ENCODE assay signal across 8 cellular contexts in the genomic region with DNA sequence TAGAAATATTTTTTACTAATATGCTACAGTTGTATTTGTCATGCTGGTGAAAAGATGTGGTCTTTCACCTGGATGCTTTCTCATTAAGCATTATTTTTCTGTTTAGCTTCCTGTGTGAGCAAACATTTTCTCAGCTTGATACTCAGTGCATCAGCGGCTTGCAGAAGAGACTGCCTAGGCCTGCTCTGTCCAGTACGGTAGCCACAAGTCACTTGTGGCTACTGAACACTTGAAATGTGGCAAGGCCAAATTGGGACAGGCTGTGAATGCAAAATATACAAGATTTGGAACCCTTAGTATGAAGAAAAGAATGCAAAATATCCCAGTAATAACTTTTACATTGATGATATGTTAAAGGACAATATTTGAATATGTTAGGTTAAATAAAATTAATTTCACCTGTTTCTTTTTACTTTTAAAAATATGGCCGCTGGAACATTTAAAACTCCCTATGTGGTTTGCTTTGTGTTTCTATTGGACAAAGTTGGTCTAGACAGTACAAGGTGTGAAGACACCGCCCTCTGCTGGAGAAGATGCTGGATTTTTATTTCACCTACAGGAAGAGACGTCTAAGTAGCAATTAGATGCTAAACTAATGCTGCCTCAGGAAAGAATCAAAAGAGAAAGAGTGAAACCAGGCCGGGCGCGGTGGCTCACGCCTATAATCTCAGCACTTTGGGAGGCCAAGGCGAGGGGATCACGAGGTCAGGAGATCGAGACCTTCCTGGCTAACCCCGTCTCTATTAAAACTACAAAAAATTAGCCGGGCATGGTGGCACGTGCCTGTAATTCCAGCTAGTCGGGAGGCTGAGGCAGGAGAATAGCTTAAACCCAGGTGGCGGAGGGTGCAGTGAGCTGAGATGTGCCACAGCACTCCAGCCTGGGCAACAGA. TPM values are rescaled to one million over a fixed set of nuclear protein-coding genes. Genes with fewer than 3 reads are reported as not detected.
DNase-seq lines count a peak whose midpoint lies in the region; ATAC-seq and TF ChIP-seq lines count a peak whose summit lies in the region.

No MANE protein-coding gene starts in this region.

- H3K4me2 ChIP-seq in KMS-11 (peak overlapping the region; percentile 63), neural progenitor cell (no peak overlapping the region)

- in situ Hi-C loops in Panc1 (cut with HindIII; ENCODE audit: low pct_unique_long_range_greater_than_20kb, low sequenced_read_pairs), result no loop called here

- POLR2A ChIA-PET in Panc1 (lab: Charles Lee), result interaction anchor here (0.6 kb wide), 1 partner anchor 375 kb away, joined by 5 read pairs; no protein-coding TSS in a partner anchor

- H3K9ac ChIP-seq in KMS-11 (no peak overlapping the region), neural progenitor cell (no peak overlapping the region)

- no peaks in the 10 kb centered on the region for H3K27me3 ChIP-seq in KMS-11 (ENCODE audit: insufficient read depth, low read depth)
- H3K27me3 ChIP-seq in Panc1 (ENCODE audit: control insufficient read depth, insufficient read depth, low read length), result no peaks in the 10 kb centered on the region
- H3K27me3 ChIP-seq in neural progenitor cell, result no peaks in the 10 kb centered on the region

- peak overlapping the region; percentile 19; the same call in 1 of the 2 replicates for H3K27ac ChIP-seq in KMS-11
- H3K27ac ChIP-seq in Panc1 (ENCODE audit: low read length), result no peak overlapping the region
- H3K27ac ChIP-seq in neural progenitor cell, result no peak overlapping the region
- H3K27ac ChIP-seq in substantia nigra (ENCODE audit: low read depth, low read length, poor library complexity, severe bottlenecking), result no peak overlapping the region

- intact Hi-C loops in Panc1 (cut with micrococcal nuclease; ENCODE audit: unreplicated experiment), result loop anchor here (2.0 kb wide), 1 partner anchor 88 kb away; no protein-coding TSS in a partner anchor

- peak; percentile 64 for TF ChIP-seq CTCF in GM12864 (IDR thresholded peaks at IDR 0.05; ENCODE audit: low read depth, low read length, missing control alignments)
- TF ChIP-seq CTCF in KMS-11 (conservative IDR thresholded peaks at IDR 0.05; ENCODE audit: low read depth, low read length), result peak; percentile 82
- TF ChIP-seq CTCF in Panc1 (IDR thresholded peaks at IDR 0.05), result peak; percentile 87
- TF ChIP-seq CTCF in fibroblast of mammary gland (conservative IDR thresholded peaks at IDR 0.05; ENCODE audit: control insufficient read depth, insufficient read depth, low read depth, low read length), result peak; percentile 72
- peak; percentile 85 for TF ChIP-seq CTCF in neural progenitor cell (IDR thresholded peaks at IDR 0.05)

- peak overlapping the region; percentile 68 for H3K4me3 Mint-ChIP-seq in activated T-cell treated with anti-CD3 and anti-CD28 coated beads, Interleukin-2, amount 50 U/mL, for 24 hours
- H3K4me3 Mint-ChIP-seq in neural progenitor cell, result no peak overlapping the region

- H3K27me3 Mint-ChIP-seq in activated T-cell treated with anti-CD3 and anti-CD28 coated beads, Interleukin-2, amount 50 U/mL, for 24 hours, result no peaks in the 10 kb centered on the region
- H3K27me3 Mint-ChIP-seq in neural progenitor cell (ENCODE audit: insufficient read depth, low read depth), result no peaks in the 10 kb centered on the region

- ATAC-seq in Panc1, result peak; percentile 93

- H3F3A ChIP-seq in neural progenitor cell (ENCODE audit: low read depth), result no peaks in the 10 kb centered on the region

- H3K4me1 ChIP-seq in KMS-11 (ENCODE audit: low read depth, poor library complexity, severe bottlenecking), result peaks cover 47% of the 10 kb centered on the region
- H3K4me1 ChIP-seq in Panc1 (ENCODE audit: control insufficient read depth, insufficient read depth, low read length), result no peaks in the 10 kb centered on the region; the same call in 1 of the 2 replicates
- H3K4me1 ChIP-seq in neural progenitor cell, result no peaks in the 10 kb centered on the region

- peaks cover 2% of the 10 kb centered on the region; the same call in 1 of the 2 replicates for H3K36me3 ChIP-seq in KMS-11 (ENCODE audit: insufficient read depth)
- no peaks in the 10 kb centered on the region for H3K36me3 ChIP-seq in Panc1 (ENCODE audit: control insufficient read depth, insufficient read depth, low read length)
- no peaks in the 10 kb centered on the region for H3K36me3 ChIP-seq in neural progenitor cell

- H3K4me1 Mint-ChIP-seq in activated T-cell treated with anti-CD3 and anti-CD28 coated beads, Interleukin-2, amount 50 U/mL, for 24 hours (ENCODE audit: low read depth), result peaks cover 70% of the 10 kb centered on the region
- H3K4me1 Mint-ChIP-seq in neural progenitor cell, result no peaks in the 10 kb centered on the region

- CTCF ChIA-PET in Panc1 (lab: Charles Lee), result interaction anchor here (0.5 to 2.3 kb wide), 4 partner anchors 25 to 105 kb away, joined by 3 to 16 read pairs (median 3); no protein-coding TSS in a partner anchor

- H2AFZ ChIP-seq in KMS-11 (ENCODE audit: low read depth) (no peak overlapping the region), neural progenitor cell (replicated peaks) (peak overlapping the region; percentile 78)

- peaks cover 98% of the 10 kb centered on the region for H3K79me2 ChIP-seq in KMS-11 (ENCODE audit: insufficient read depth, low read depth)
- H3K79me2 ChIP-seq in neural progenitor cell (ENCODE audit: low read depth), result no peaks in the 10 kb centered on the region

- peak overlapping the region; percentile 92 for H3K27ac Mint-ChIP-seq in activated T-cell treated with anti-CD3 and anti-CD28 coated beads, Interleukin-2, amount 50 U/mL, for 24 hours
- no peak overlapping the region for H3K27ac Mint-ChIP-seq in neural progenitor cell

- DNase-seq in GM12864 (ENCODE audit: low read depth), result peak; percentile 83
- DNase-seq in Panc1 (ENCODE audit: low read depth, low spot score), result peak; percentile 82
- peak; percentile 65 for DNase-seq in activated T-cell treated with anti-CD3 and anti-CD28 coated beads, Interleukin-2, amount 50 U/mL, for 24 hours
- DNase-seq in fibroblast of mammary gland (ENCODE audit: low read depth), result peak; percentile 91
- peak; percentile 80 for DNase-seq in neural progenitor cell (ENCODE audit: low spot score)
- DNase-seq in substantia nigra (lab: John Stamatoyannopoulos, UW), result peak in 33 of 49 donors; percentile 2 to 59 (median 24)
- DNase-seq in cerebellum (ENCODE audit: low spot score), result no peak

- H4K20me1 ChIP-seq in KMS-11 (ENCODE audit: insufficient read depth) (peaks cover 15% of the 10 kb centered on the region), neural progenitor cell (ENCODE audit: low read depth) (no peaks in the 10 kb centered on the region)

- H3K36me3 Mint-ChIP-seq in activated T-cell treated with anti-CD3 and anti-CD28 coated beads, Interleukin-2, amount 50 U/mL, for 24 hours (ENCODE audit: low read depth), result peaks cover 86% of the 10 kb centered on the region
- H3K36me3 Mint-ChIP-seq in neural progenitor cell, result no peaks in the 10 kb centered on the region

- H3K9me3 ChIP-seq in Panc1 (ENCODE audit: control insufficient read depth, insufficient read depth, low read depth, low read length) (no peaks in the 10 kb centered on the region), neural progenitor cell (ENCODE audit: low read depth) (no peaks in the 10 kb centered on the region)

- no TSS peak for BruUV-seq in Panc1 (replicated peaks; lab: Mats Ljungman, UMichigan)

- H3K9me3 Mint-ChIP-seq in activated T-cell treated with anti-CD3 and anti-CD28 coated beads, Interleukin-2, amount 50 U/mL, for 24 hours, result no peaks in the 10 kb centered on the region
- H3K9me3 Mint-ChIP-seq in neural progenitor cell, result no peaks in the 10 kb centered on the region

- peak overlapping the region; percentile 36; the same call in 1 of the 2 replicates for H3K4me3 ChIP-seq in GM12864 (ENCODE audit: low read depth, low read length)
- no peak overlapping the region for H3K4me3 ChIP-seq in KMS-11 (IDR thresholded peaks at IDR 0.05; ENCODE audit: insufficient read depth, low read depth, low read length)
- peak overlapping the region in 1 of 2 experiments; percentile 28; a peak in 1 of 4 replicates for H3K4me3 ChIP-seq in Panc1 (ENCODE audit: low read depth in 2 of 2, low read length in 2 of 2)
- no peak overlapping the region for H3K4me3 ChIP-seq in fibroblast of mammary gland (ENCODE audit: control insufficient read depth, low read depth, low read length)
- no peak overlapping the region for H3K4me3 ChIP-seq in neural progenitor cell

RNA-seq across cellular contexts. Expression of a gene that starts 5.3 kb away (rescaled TPM):
- total RNA-seq in Panc1 (2021; ENCODE audit: unreplicated experiment), result 8.5 TPM
- polyA plus RNA-seq in Panc1 (2012; ENCODE audit: insufficient read length), result 2.7 TPM
- not detected in 2 replicates for total RNA-seq in neural progenitor cell (ENCODE audit: low replicate concordance)
- total RNA-seq in cerebellum, result 12.3 TPM

RNA-seq across cellular contexts. Expression of a gene that starts 30.8 kb away (rescaled TPM):
- 88.9 TPM for total RNA-seq in Panc1 (2021; ENCODE audit: unreplicated experiment)
- polyA plus RNA-seq in Panc1 (2012; ENCODE audit: insufficient read length), result 57.3 TPM
- total RNA-seq in neural progenitor cell (ENCODE audit: low replicate concordance), result 35.7 and 56.0 TPM in 2 replicates
- total RNA-seq in cerebellum, result 28.9 TPM
